ENCODE assay signal across 9 cellular contexts in genomic region chr10:21528452-21529235, GRCh38. TPM values are rescaled to one million over a fixed set of nuclear protein-coding genes. Genes with fewer than 3 reads are reported as not detected.
DNase-seq lines count a peak whose midpoint lies in the region; ATAC-seq and TF ChIP-seq lines count a peak whose summit lies in the region.
"Had no signal": no experiment of that assay in that cellular context is flagged by ENCODE, and none has a peak within 500 bp of the region (broad histone marks: within the 10 kb centered on the region; RNA-seq: fewer than 3 reads in every experiment).

No MANE protein-coding gene starts in this region.

- no peak for TF ChIP-seq CTCF in natural killer cell (IDR thresholded peaks at IDR 0.05)
- TF ChIP-seq CTCF in uterus (IDR thresholded peaks at IDR 0.05) = no peak

- no peaks in the 10 kb centered on the region for H3K36me3 ChIP-seq in uterus

- no peaks in the 10 kb centered on the region for H3K9me3 ChIP-seq in uterus

- no peaks in the 10 kb centered on the region for H3K36me3 Mint-ChIP-seq in natural killer cell treated with Interleukin-12 subunit alpha and Interleukin-12 subunit beta and Interleukin-15 and Interleukin-18, amount 100 ng/mL, for 72 hours
- H3K36me3 Mint-ChIP-seq in natural killer cell = peaks cover 5% of the 10 kb centered on the region

- DNase-seq in natural killer cell treated with Interleukin-12 subunit alpha and Interleukin-12 subunit beta and Interleukin-15 and Interleukin-18, amount 100 ng/mL, for 72 hours (ENCODE audit: low spot score) = no peak
- DNase-seq in natural killer cell (no peak), astrocyte of the hippocampus (ENCODE audit: low read depth, low spot score) (peak; percentile 74), lung microvascular endothelial cell (ENCODE audit: low read depth in 2 of 2) (peak; percentile 20 to 49), uterus (no peak), NCI-H2196 (lab: John Stamatoyannopoulos, UW; ENCODE audit: unreplicated experiment) (no peak)
- DNase-seq: activated CD4-positive, alpha-beta T cell treated with anti-CD3 and anti-CD28 coated beads for 48 hours had no signal

- no peaks in the 10 kb centered on the region for H3K4me1 ChIP-seq in uterus

- H3K27me3 ChIP-seq in uterus = no peaks in the 10 kb centered on the region

- H3K4me1 Mint-ChIP-seq in natural killer cell treated with Interleukin-12 subunit alpha and Interleukin-12 subunit beta and Interleukin-15 and Interleukin-18, amount 100 ng/mL, for 72 hours (ENCODE audit: low read depth in 2 of 2) = peaks cover 22 to 41% of the 10 kb centered on the region in 2 donors
- peaks cover 30 to 32% of the 10 kb centered on the region in 2 donors for H3K4me1 Mint-ChIP-seq in natural killer cell

- intact Hi-C loops in natural killer cell (cut with micrococcal nuclease) = no loop called here
- intact Hi-C loops in uterus (cut with DNase I; ENCODE audit: low total_unique reads) = loop anchor here (10.0 kb wide), 1 partner anchor 726 kb away; no protein-coding TSS in a partner anchor

- peaks cover 0 to 20% of the 10 kb centered on the region in 2 donors for H3K27me3 Mint-ChIP-seq in natural killer cell treated with Interleukin-12 subunit alpha and Interleukin-12 subunit beta and Interleukin-15 and Interleukin-18, amount 100 ng/mL, for 72 hours
- peaks cover 29 to 53% of the 10 kb centered on the region in 2 donors for H3K27me3 Mint-ChIP-seq in natural killer cell (ENCODE audit: low read depth in 2 of 2)

- TF ChIP-seq POLR2A in uterus (IDR thresholded peaks at IDR 0.05) = no peak

- H3K9me3 Mint-ChIP-seq in natural killer cell treated with Interleukin-12 subunit alpha and Interleukin-12 subunit beta and Interleukin-15 and Interleukin-18, amount 100 ng/mL, for 72 hours = no peaks in the 10 kb centered on the region
- H3K9me3 Mint-ChIP-seq in natural killer cell = no peaks in the 10 kb centered on the region

- H3K27ac ChIP-seq in uterus = peak overlapping the region; percentile 99 to 100

- H3K4me3 Mint-ChIP-seq in natural killer cell treated with Interleukin-12 subunit alpha and Interleukin-12 subunit beta and Interleukin-15 and Interleukin-18, amount 100 ng/mL, for 72 hours = peak overlapping the region; percentile 95
- no peak overlapping the region for H3K4me3 Mint-ChIP-seq in natural killer cell

- no peak overlapping the region for H3K27ac Mint-ChIP-seq in natural killer cell treated with Interleukin-12 subunit alpha and Interleukin-12 subunit beta and Interleukin-15 and Interleukin-18, amount 100 ng/mL, for 72 hours
- H3K27ac Mint-ChIP-seq in natural killer cell = no peak overlapping the region

- peak overlapping the region in 1 of 2 donors; percentile 75 for H3K4me3 ChIP-seq in uterus

- ATAC-seq in natural killer cell treated with Interleukin-12 subunit alpha and Interleukin-12 subunit beta and Interleukin-15 and Interleukin-18, amount 100 ng/mL, for 72 hours = no peak
- ATAC-seq in natural killer cell (no peak), GM18858 (IDR thresholded peaks at IDR 0.05; ENCODE audit: unreplicated experiment) (no peak), HG03175 (IDR thresholded peaks at IDR 0.05; ENCODE audit: unreplicated experiment) (no peak)

RNA-seq across cellular contexts. Expression of gene SKIDA1, which starts 3.2 kb away (rescaled TPM):
- not detected for total RNA-seq in natural killer cell treated with Interleukin-12 subunit alpha and Interleukin-12 subunit beta and Interleukin-15 and Interleukin-18, amount 100 ng/mL, for 72 hours
- total RNA-seq in natural killer cell = not detected
- 1.1 and 1.4 TPM in 2 replicates for total RNA-seq in lung microvascular endothelial cell
- 1 to 10 TPM in 2 of 4 donors, under 1 TPM in 1, not detected in 1; 0.26 to 4.9 (median 1.6) TPM for total RNA-seq in uterus

RNA-seq across cellular contexts. Expression of gene MLLT10, which starts 5.4 kb away (rescaled TPM):
- 10 to 100 TPM; 31.5 to 71.0 TPM for total RNA-seq in natural killer cell treated with Interleukin-12 subunit alpha and Interleukin-12 subunit beta and Interleukin-15 and Interleukin-18, amount 100 ng/mL, for 72 hours
- 10 to 100 TPM; 40.4 to 65.2 (median 60.0) TPM for total RNA-seq in natural killer cell
- total RNA-seq in lung microvascular endothelial cell = 28.1 and 46.6 TPM in 2 replicates
- total RNA-seq in uterus = 10 to 100 TPM; 34.1 to 71.2 (median 59.8) TPM

Comparison
In these comparisons a context has a peak if more than half of its experiments do, and no peak if none do; other contexts are left out.
1. DNase-seq: peak in astrocyte of the hippocampus (single experiment) and lung microvascular endothelial cell (2 of 2); none in natural killer cell treated with Interleukin-12 subunit alpha and Interleukin-12 subunit beta and Interleukin-15 and Interleukin-18, amount 100 ng/mL, for 72 hours (single experiment), natural killer cell (single experiment), uterus (0 of 2) and NCI-H2196 (single experiment).